In the genomic region with DNA sequence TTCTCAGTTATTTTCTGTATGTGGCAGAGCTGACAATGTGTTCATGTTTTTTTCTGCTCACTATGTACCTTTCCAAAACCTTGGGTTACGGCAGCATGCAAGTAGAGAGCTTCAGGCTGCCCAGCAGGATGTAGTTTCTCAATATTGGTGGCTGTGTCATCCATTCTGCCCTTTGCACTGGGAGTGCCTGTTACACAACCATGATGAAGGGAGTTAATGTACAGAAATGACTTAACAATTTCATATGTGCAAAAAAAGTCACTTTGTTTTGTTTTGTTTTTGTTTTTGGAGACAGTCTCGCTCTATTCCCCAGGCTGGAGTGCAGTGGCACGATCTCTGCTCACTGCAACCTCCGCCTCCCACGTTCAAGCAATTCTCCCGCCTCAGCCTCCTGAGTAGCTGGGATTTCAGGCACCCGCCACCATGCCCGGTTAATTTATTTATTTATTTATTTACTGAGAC, we compare ENCODE assay signal across 11 cellular contexts. TPM values are rescaled to one million over a fixed set of nuclear protein-coding genes. Genes with fewer than 3 reads are reported as not detected.
DNase-seq lines count a peak whose midpoint lies in the region; ATAC-seq, FAIRE-seq and TF ChIP-seq lines count a peak whose summit lies in the region.
"Had no signal": no experiment of that assay in that cellular context is flagged by ENCODE, and none has a peak within 500 bp of the region (broad histone marks: within the 10 kb centered on the region; RNA-seq: fewer than 3 reads in every experiment).

No MANE protein-coding gene starts in this region.

- no peak for TF ChIP-seq CTCF in D721Med (IDR thresholded peaks at IDR 0.05; ENCODE audit: insufficient read depth, missing control alignments)

- intact Hi-C loops in Right ventricle myocardium superior (cut with DNase I), result no loop called here
- intact Hi-C loops in left ventricle myocardium superior (cut with micrococcal nuclease), result no loop called here
- intact Hi-C loops in left colon (cut with DNase I, micrococcal nuclease), result no loop called here

- ATAC-seq in Right ventricle myocardium superior (ENCODE audit: poor library complexity), result peak; percentile 39
- ATAC-seq in left ventricle myocardium superior, result no peak
- peak; percentile 97 for ATAC-seq in left colon
- ATAC-seq in GM19035 (IDR thresholded peaks at IDR 0.05; ENCODE audit: unreplicated experiment), result no peak

- FAIRE-seq in D721Med (lab: Jason Lieb, UNC), result no peak
- FAIRE-seq: H54 had no signal

- DNase-seq in Right ventricle myocardium superior, result no peak
- DNase-seq in left ventricle myocardium superior, result no peak
- peak; percentile 37 for DNase-seq in SW480 (ENCODE audit: low spot score)
- DNase-seq in left colon, result peak; percentile 70 to 77
- DNase-seq in D721Med (ENCODE audit: insufficient read length, low spot score), result no peak
- no peak for DNase-seq in GM19240 (ENCODE audit: insufficient read length, low spot score)
- DNase-seq in midbrain (lab: John Stamatoyannopoulos, UW), result no peak
- DNase-seq: foreskin melanocyte, GDM1 had no signal

RNA-seq across cellular contexts. Expression of a gene that starts 6.1 kb away (rescaled TPM):
- total RNA-seq in Right ventricle myocardium superior (97.0 TPM), left ventricle myocardium superior (102 TPM), left colon (100 to 1,000 TPM; 103 to 105 TPM)

RNA-seq across cellular contexts. Expression of a gene that starts 41.5 kb away (rescaled TPM):
- total RNA-seq in Right ventricle myocardium superior, result 27.6 TPM
- 27.3 TPM for total RNA-seq in left ventricle myocardium superior
- total RNA-seq in left colon, result 10 to 100 TPM; 64.9 to 77.3 TPM

RNA-seq across cellular contexts. Expression of a gene that starts 50.5 kb away (rescaled TPM):
- total RNA-seq in Right ventricle myocardium superior (5.2 TPM), left ventricle myocardium superior (5.5 TPM), left colon (10 to 100 TPM in 1 of 2 donors, 1 to 10 TPM in 1; 6.3 to 12.8 TPM)

Comparison
In these comparisons a context has a peak if more than half of its experiments do, and no peak if none do; other contexts are left out.
1. ATAC-seq: peak in Right ventricle myocardium superior (single experiment) and left colon (single experiment); none in left ventricle myocardium superior (single experiment) and GM19035 (single experiment).
2. DNase-seq: peak in SW480 (single experiment) and left colon (2 of 2); none in Right ventricle myocardium superior (single experiment), left ventricle myocardium superior (single experiment), D721Med (single experiment), GM19240 (single experiment) and midbrain (single experiment).